ENCODE assay signal across 1 cellular context in genomic region chr14:24171422-24172260, GRCh38.
TF ChIP-seq lines count a peak whose summit lies in the region.

Gene REC8, plus strand, starts transcription at chr14:24172080. Its CDS starts 473 bp downstream, at chr14:24172553.

TF ChIP-seq in WTC11, 78 proteins besides CTCF, POLR2A, EP300 and RAD21 (continued from another document):
- TF ChIP-seq ZSCAN18 (CRISPR knock-in tag; IDR thresholded peaks at IDR 0.05) (no peak), E2F5 (CRISPR knock-in tag; IDR thresholded peaks at IDR 0.05) (peak; percentile 76; the same call in 1 of the 2 replicates), SP1 (CRISPR knock-in tag; conservative IDR thresholded peaks at IDR 0.05) (peak; percentile 69), ZNF317 (CRISPR knock-in tag; IDR thresholded peaks at IDR 0.05; ENCODE audit: borderline replicate concordance, low read depth) (0 out of 2 replicates have a peak, but pooled peaks have one; percentile 23), IRF2 (CRISPR knock-in tag; IDR thresholded peaks at IDR 0.05; ENCODE audit: borderline replicate concordance, low read depth) (no peak), FOXJ3 (CRISPR knock-in tag; IDR thresholded peaks at IDR 0.05; ENCODE audit: borderline replicate concordance) (no peak), ZNF532 (CRISPR knock-in tag; IDR thresholded peaks at IDR 0.05; ENCODE audit: borderline replicate concordance) (no peak), MAX (CRISPR knock-in tag; IDR thresholded peaks at IDR 0.05) (peak; percentile 85; the same call in 1 of the 2 replicates), ZNF425 (CRISPR knock-in tag; conservative IDR thresholded peaks at IDR 0.05) (no peak), KAT7 (CRISPR knock-in tag; IDR thresholded peaks at IDR 0.05; ENCODE audit: borderline replicate concordance) (no peak), GTF2I (CRISPR knock-in tag; conservative IDR thresholded peaks at IDR 0.05) (peak; percentile 76), FOXK1 (CRISPR knock-in tag; IDR thresholded peaks at IDR 0.05) (peak; percentile 66), NFYB (CRISPR knock-in tag; conservative IDR thresholded peaks at IDR 0.05; ENCODE audit: low read depth) (peak; percentile 76), NR3C1 (CRISPR knock-in tag; conservative IDR thresholded peaks at IDR 0.05; ENCODE audit: low read depth) (no peak), OVOL2 (CRISPR knock-in tag; IDR thresholded peaks at IDR 0.05; ENCODE audit: borderline replicate concordance) (no peak), NFATC4 (CRISPR knock-in tag; IDR thresholded peaks at IDR 0.05) (no peak), TEAD1 (CRISPR knock-in tag; IDR thresholded peaks at IDR 0.05) (no peak), RORB (CRISPR knock-in tag; IDR thresholded peaks at IDR 0.05) (no peak), ATF3 (CRISPR knock-in tag; conservative IDR thresholded peaks at IDR 0.05) (no peak), PREB (CRISPR knock-in tag; IDR thresholded peaks at IDR 0.05; ENCODE audit: borderline replicate concordance) (no peak)
